ENCODE assay signal across 8 cellular contexts in genomic region chr6:145813285-145814034, GRCh38. TPM values are rescaled to one million over a fixed set of nuclear protein-coding genes. Genes with fewer than 3 reads are reported as not detected.
DNase-seq lines count a peak whose midpoint lies in the region; ATAC-seq and TF ChIP-seq lines count a peak whose summit lies in the region.

No MANE protein-coding gene starts in this region.

- H3K4me3 ChIP-seq in HUES48 (ENCODE audit: low read depth, low read length) (peak overlapping the region; percentile 78), rectal smooth muscle tissue (ENCODE audit: low read length) (peak overlapping the region; percentile 95)

- H3K27me3 ChIP-seq in HUES48 (ENCODE audit: control insufficient read depth, insufficient read depth, low read length) (no peaks in the 10 kb centered on the region), rectal smooth muscle tissue (ENCODE audit: control insufficient read depth, insufficient read depth, low read length) (no peaks in the 10 kb centered on the region)

- TF ChIP-seq CTCF in WTC11 (IDR thresholded peaks at IDR 0.05), result no peak

- peak overlapping the region; percentile 89 for H3K9ac ChIP-seq in HUES48 (ENCODE audit: low read depth, low read length)
- peak overlapping the region; percentile 91 for H3K9ac ChIP-seq in rectal smooth muscle tissue (ENCODE audit: low read length)

- no peaks in the 10 kb centered on the region for H3K9me3 Mint-ChIP-seq in WTC11

- no peaks in the 10 kb centered on the region for H3K27me3 Mint-ChIP-seq in WTC11 (ENCODE audit: low read depth)

- H3K9me3 ChIP-seq in HUES48 (ENCODE audit: control insufficient read depth, insufficient read depth, low read length), result no peaks in the 10 kb centered on the region

- no peak for ATAC-seq in WTC11

- CTCF ChIA-PET in WTC11 (lab: Charles Lee), result no interaction called here

- peak overlapping the region; percentile 83 for H3K4me3 Mint-ChIP-seq in WTC11

- H3K4me1 ChIP-seq in HUES48 (ENCODE audit: control insufficient read depth, insufficient read depth, low read length), result peaks cover 34% of the 10 kb centered on the region
- H3K4me1 ChIP-seq in rectal smooth muscle tissue (ENCODE audit: control insufficient read depth, insufficient read depth, low read length), result peaks cover 27% of the 10 kb centered on the region

- H3K27ac Mint-ChIP-seq in WTC11, result peak overlapping the region; percentile 94

- peaks cover 45% of the 10 kb centered on the region for H3K4me1 Mint-ChIP-seq in WTC11

- no peaks in the 10 kb centered on the region; the same call in 1 of the 2 replicates for H3K36me3 Mint-ChIP-seq in WTC11

- no peaks in the 10 kb centered on the region for H3K36me3 ChIP-seq in HUES48 (ENCODE audit: control insufficient read depth, insufficient read depth, low read length)
- H3K36me3 ChIP-seq in rectal smooth muscle tissue (ENCODE audit: control insufficient read depth, insufficient read depth, low read length), result no peaks in the 10 kb centered on the region

- POLR2A ChIA-PET in WTC11 (lab: Charles Lee), result interaction anchor here (1.6 to 2.4 kb wide), 2 partner anchors 78 to 115 kb away, joined by 5 to 44 read pairs; partner anchors contain the start of gene EPM2A

- peak; percentile 44 for DNase-seq in NCI-H82 treated with DMSO at 0.1 percent for 48 hours (lab: John Stamatoyannopoulos, UW; ENCODE audit: unreplicated experiment)
- DNase-seq in NCI-H82 (lab: John Stamatoyannopoulos, UW), result no peak
- no peak for DNase-seq in WTC11 (ENCODE audit: low spot score)
- DNase-seq in foreskin melanocyte, result peak; percentile 21
- DNase-seq in stimulated activated CD4-positive, alpha-beta T cell treated with anti-CD3 and anti-CD28 coated beads, Interleukin-4, amount 100 ng/mL, for 1 hour, result no peak
- no peak for DNase-seq in stimulated activated naive CD4-positive, alpha-beta T cell treated with Interleukin-2 at 50 U/mL for 16 hours (lab: John Stamatoyannopoulos, UW)

- H3K27ac ChIP-seq in HUES48 (ENCODE audit: low read depth, low read length) (peak overlapping the region; percentile 90), rectal smooth muscle tissue (ENCODE audit: low read depth, low read length) (peak overlapping the region; percentile 99)

TF ChIP-seq in WTC11, 78 proteins besides CTCF, POLR2A, EP300 and RAD21:
- TF ChIP-seq ZNF396 (CRISPR knock-in tag; IDR thresholded peaks at IDR 0.05; ENCODE audit: borderline replicate concordance) (no peak), FOXK1 (CRISPR knock-in tag; IDR thresholded peaks at IDR 0.05) (no peak), CDX4 (CRISPR knock-in tag; IDR thresholded peaks at IDR 0.05; ENCODE audit: borderline replicate concordance) (no peak), FOXJ3 (CRISPR knock-in tag; IDR thresholded peaks at IDR 0.05; ENCODE audit: borderline replicate concordance) (no peak)

RNA-seq across cellular contexts. Expression of gene FBXO30, which starts 1.1 kb away (rescaled TPM):
- 11.7 to 11.8 TPM (median 11.8 TPM) in 3 replicates for total RNA-seq in WTC11 (2021)

Comparison
In these comparisons a context has a peak if more than half of its experiments do, and no peak if none do; other contexts are left out.
1. DNase-seq: peak in NCI-H82 treated with DMSO at 0.1 percent for 48 hours (single experiment) and foreskin melanocyte (single experiment); none in NCI-H82 (single experiment), WTC11 (single experiment), stimulated activated CD4-positive, alpha-beta T cell treated with anti-CD3 and anti-CD28 coated beads, Interleukin-4, amount 100 ng/mL, for 1 hour (single experiment) and stimulated activated naive CD4-positive, alpha-beta T cell treated with Interleukin-2 at 50 U/mL for 16 hours (single experiment).